ENCODE assay signal across 18 cellular contexts in genomic region chr10:105807930-105808587, GRCh38.
DNase-seq lines count a peak whose midpoint lies in the region; ATAC-seq and TF ChIP-seq lines count a peak whose summit lies in the region.
"Had no signal": no experiment of that assay in that cellular context is flagged by ENCODE, and none has a peak within 500 bp of the region (broad histone marks: within the 10 kb centered on the region; RNA-seq: fewer than 3 reads in every experiment).

No MANE protein-coding gene starts in this region.

- DNase-seq in SKM-1 treated with dmso at 0.1 percent for 144 hours (lab: John Stamatoyannopoulos, UW; ENCODE audit: unreplicated experiment): peak; percentile 14
- no peak for DNase-seq in SKM-1 (lab: John Stamatoyannopoulos, UW; ENCODE audit: unreplicated experiment)
- peak; percentile 89 for DNase-seq in MV-4-11 (lab: John Stamatoyannopoulos, UW)
- DNase-seq in OCI-M1 (lab: John Stamatoyannopoulos, UW): peak; percentile 68
- no peak for DNase-seq in upper lobe of right lung
- no peak for DNase-seq in CD8-positive, alpha-beta T cell
- DNase-seq in SHP77 treated with DMSO at 0.1 percent for 48 hours (lab: John Stamatoyannopoulos, UW): no peak
- DNase-seq: DND-41, H7, NCI-H1092, NCI-H2081 treated with DMSO at 0.1 percent for 48 hours, NCI-H524, PC-3 had no signal

- POLR2A ChIA-PET in CD8-positive, alpha-beta T cell (lab: Charles Lee): no interaction called here

- CTCF ChIA-PET in CD8-positive, alpha-beta T cell (lab: Charles Lee): no interaction called here

- no peaks in the 10 kb centered on the region for H3K36me3 ChIP-seq in upper lobe of right lung
- H3K36me3 ChIP-seq in CD8-positive, alpha-beta T cell (ENCODE audit: insufficient read depth, low read length): no peaks in the 10 kb centered on the region

- H3K4me3 ChIP-seq in upper lobe of right lung: no peak overlapping the region
- H3K4me3 ChIP-seq in CD8-positive, alpha-beta T cell (ENCODE audit: low read depth, low read length): no peak overlapping the region

- H3K36me3 Mint-ChIP-seq in CD8-positive, alpha-beta T cell: no peaks in the 10 kb centered on the region
- H3K36me3 Mint-ChIP-seq: IgD-negative memory B cell had no signal

- H3K27me3 ChIP-seq in upper lobe of right lung: no peaks in the 10 kb centered on the region
- H3K27me3 ChIP-seq in CD8-positive, alpha-beta T cell (ENCODE audit: insufficient read depth, low read length): no peaks in the 10 kb centered on the region

- H3K9me3 ChIP-seq in upper lobe of right lung: no peaks in the 10 kb centered on the region
- no peaks in the 10 kb centered on the region for H3K9me3 ChIP-seq in CD8-positive, alpha-beta T cell (ENCODE audit: low read length)

- ATAC-seq in upper lobe of right lung (peak; percentile 60), GM19452 (IDR thresholded peaks at IDR 0.05; ENCODE audit: unreplicated experiment) (no peak)
- no peak for ATAC-seq in CD8-positive, alpha-beta T cell
- ATAC-seq: PC-3 had no signal

- no peak for TF ChIP-seq CTCF in upper lobe of right lung (IDR thresholded peaks at IDR 0.05)
- no peak for TF ChIP-seq CTCF in CD8-positive, alpha-beta T cell (IDR thresholded peaks at IDR 0.05)

- no peaks in the 10 kb centered on the region for H3K4me1 Mint-ChIP-seq in CD8-positive, alpha-beta T cell (ENCODE audit: low read depth)
- H3K4me1 Mint-ChIP-seq: B cell, IgD-negative memory B cell had no signal

- no peak overlapping the region for H3K4me3 Mint-ChIP-seq in CD8-positive, alpha-beta T cell
- H3K4me3 Mint-ChIP-seq: B cell, IgD-negative memory B cell had no signal

- intact Hi-C loops in upper lobe of right lung (cut with DNase I): no loop called here
- intact Hi-C loops in CD8-positive, alpha-beta T cell (cut with DNase I, micrococcal nuclease): no loop called here

- H3K27ac Mint-ChIP-seq in CD8-positive, alpha-beta T cell: no peak overlapping the region
- H3K27ac Mint-ChIP-seq: B cell, IgD-negative memory B cell had no signal

- no peaks in the 10 kb centered on the region for H3K27me3 Mint-ChIP-seq in CD8-positive, alpha-beta T cell (ENCODE audit: low read depth)
- H3K27me3 Mint-ChIP-seq: B cell, IgD-negative memory B cell had no signal

- no peaks in the 10 kb centered on the region for H3K9me3 Mint-ChIP-seq in CD8-positive, alpha-beta T cell

- H3K4me1 ChIP-seq in upper lobe of right lung: no peaks in the 10 kb centered on the region
- no peaks in the 10 kb centered on the region for H3K4me1 ChIP-seq in CD8-positive, alpha-beta T cell (ENCODE audit: insufficient read depth, low read length)

- no peak overlapping the region for H3K27ac ChIP-seq in upper lobe of right lung
- no peak overlapping the region for H3K27ac ChIP-seq in CD8-positive, alpha-beta T cell (ENCODE audit: low read depth, low read length)
- H3K27ac ChIP-seq: 22Rv1, HL-60 had no signal

Comparison
In these comparisons a context has a peak if more than half of its experiments do, and no peak if none do; other contexts are left out.
1. DNase-seq: peak in SKM-1 treated with dmso at 0.1 percent for 144 hours (single experiment), MV-4-11 (single experiment) and OCI-M1 (single experiment); none in SKM-1 (single experiment), upper lobe of right lung (single experiment), CD8-positive, alpha-beta T cell (0 of 7) and SHP77 treated with DMSO at 0.1 percent for 48 hours (single experiment).